ENCODE assay signal across 10 cellular contexts in genomic region chr2:156147594-156148330, GRCh38.
A peak's percentile ranks its signal among the peaks of the same experiment; 100 is the strongest.
DNase-seq lines count a peak whose midpoint lies in the region; ATAC-seq lines count a peak whose summit lies in the region.
"Had no signal": no experiment of that assay in that cellular context is flagged by ENCODE, and none has a peak within 500 bp of the region (broad histone marks: within the 10 kb centered on the region; RNA-seq: fewer than 3 reads in every experiment).

No MANE protein-coding gene starts in this region.

- DNase-seq in H4 (ENCODE audit: low spot score) (peak; percentile 20), glomerular visceral epithelial cell (ENCODE audit: extremely low spot score) (peak; percentile 6), NCI-H524 (lab: John Stamatoyannopoulos, UW) (no peak)
- no peak for DNase-seq in natural killer cell treated with Interleukin-12 subunit alpha and Interleukin-12 subunit beta and Interleukin-15 and Interleukin-18, amount 100 ng/mL, for 72 hours (ENCODE audit: low spot score)
- no peak for DNase-seq in activated T-helper 1 cell treated with anti-CD3 and anti-CD28 coated beads, Interleukin-12 subunit alpha, Interleukin-12 subunit beta, Interleukin-2, Interleukin-4 antibody, amounts not matched to agents 30 ng/mL and 10 ng/mL and 1 ng/mL, durations not matched to agents 14 hours and 24 hours and 36 hours (ENCODE audit: low spot score)
- no peak for DNase-seq in naive thymus-derived CD4-positive, alpha-beta T cell
- DNase-seq: stomach had no signal

- H3K4me1 ChIP-seq in naive thymus-derived CD4-positive, alpha-beta T cell (ENCODE audit: control insufficient read depth in 2 of 2, insufficient read depth in 2 of 2, low read length in 2 of 2): no peaks in the 10 kb centered on the region
- H3K4me1 ChIP-seq: stomach had no signal

- intact Hi-C loops in activated T-helper 1 cell treated with anti-CD3 and anti-CD28 coated beads, Interleukin-12 subunit alpha, Interleukin-12 subunit beta, Interleukin-2, Interleukin-4 antibody, amounts not matched to agents 30 ng/mL and 10 ng/mL and 1 ng/mL, durations not matched to agents 14 hours and 24 hours and 36 hours (cut with micrococcal nuclease): no loop called here
- intact Hi-C loops in naive thymus-derived CD4-positive, alpha-beta T cell (cut with micrococcal nuclease): no loop called here

- no peak overlapping the region for H3K4me3 ChIP-seq in naive thymus-derived CD4-positive, alpha-beta T cell (ENCODE audit: low read length)
- H3K4me3 ChIP-seq: lung, stomach had no signal

- no peak overlapping the region for H3K27ac Mint-ChIP-seq in natural killer cell treated with Interleukin-12 subunit alpha and Interleukin-12 subunit beta and Interleukin-15 and Interleukin-18, amount 100 ng/mL, for 72 hours
- H3K27ac Mint-ChIP-seq in activated T-helper 1 cell treated with anti-CD3 and anti-CD28 coated beads, Interleukin-12 subunit alpha, Interleukin-12 subunit beta, Interleukin-2, Interleukin-4 antibody, amounts not matched to agents 30 ng/mL and 10 ng/mL and 1 ng/mL, durations not matched to agents 14 hours and 24 hours and 36 hours: no peak overlapping the region
- H3K27ac Mint-ChIP-seq in naive thymus-derived CD4-positive, alpha-beta T cell: no peak overlapping the region

- no peak overlapping the region for H3K27ac ChIP-seq in naive thymus-derived CD4-positive, alpha-beta T cell (ENCODE audit: low read depth, low read length)
- H3K27ac ChIP-seq: stomach had no signal

- no peaks in the 10 kb centered on the region for H3K4me1 Mint-ChIP-seq in natural killer cell treated with Interleukin-12 subunit alpha and Interleukin-12 subunit beta and Interleukin-15 and Interleukin-18, amount 100 ng/mL, for 72 hours (ENCODE audit: low read depth in 2 of 2)
- H3K4me1 Mint-ChIP-seq in activated T-helper 1 cell treated with anti-CD3 and anti-CD28 coated beads, Interleukin-12 subunit alpha, Interleukin-12 subunit beta, Interleukin-2, Interleukin-4 antibody, amounts not matched to agents 30 ng/mL and 10 ng/mL and 1 ng/mL, durations not matched to agents 14 hours and 24 hours and 36 hours (ENCODE audit: low read depth): no peaks in the 10 kb centered on the region
- no peaks in the 10 kb centered on the region for H3K4me1 Mint-ChIP-seq in naive thymus-derived CD4-positive, alpha-beta T cell

- no peaks in the 10 kb centered on the region for H3K36me3 Mint-ChIP-seq in natural killer cell treated with Interleukin-12 subunit alpha and Interleukin-12 subunit beta and Interleukin-15 and Interleukin-18, amount 100 ng/mL, for 72 hours
- H3K36me3 Mint-ChIP-seq in activated T-helper 1 cell treated with anti-CD3 and anti-CD28 coated beads, Interleukin-12 subunit alpha, Interleukin-12 subunit beta, Interleukin-2, Interleukin-4 antibody, amounts not matched to agents 30 ng/mL and 10 ng/mL and 1 ng/mL, durations not matched to agents 14 hours and 24 hours and 36 hours (ENCODE audit: low read depth): no peaks in the 10 kb centered on the region
- H3K36me3 Mint-ChIP-seq in naive thymus-derived CD4-positive, alpha-beta T cell: no peaks in the 10 kb centered on the region

- H3K36me3 ChIP-seq in naive thymus-derived CD4-positive, alpha-beta T cell (ENCODE audit: control insufficient read depth in 2 of 3, insufficient read depth in 3 of 3, low read length in 3 of 3): no peaks in the 10 kb centered on the region
- H3K36me3 ChIP-seq: stomach had no signal

- POLR2A ChIA-PET in naive thymus-derived CD4-positive, alpha-beta T cell (lab: Charles Lee): no interaction called here

- CTCF ChIA-PET in naive thymus-derived CD4-positive, alpha-beta T cell (lab: Charles Lee): no interaction called here

- H3K4me3 Mint-ChIP-seq in natural killer cell treated with Interleukin-12 subunit alpha and Interleukin-12 subunit beta and Interleukin-15 and Interleukin-18, amount 100 ng/mL, for 72 hours: no peak overlapping the region
- H3K4me3 Mint-ChIP-seq in activated T-helper 1 cell treated with anti-CD3 and anti-CD28 coated beads, Interleukin-12 subunit alpha, Interleukin-12 subunit beta, Interleukin-2, Interleukin-4 antibody, amounts not matched to agents 30 ng/mL and 10 ng/mL and 1 ng/mL, durations not matched to agents 14 hours and 24 hours and 36 hours: no peak overlapping the region
- H3K4me3 Mint-ChIP-seq in naive thymus-derived CD4-positive, alpha-beta T cell: no peak overlapping the region

- no peaks in the 10 kb centered on the region for H3K9me3 ChIP-seq in naive thymus-derived CD4-positive, alpha-beta T cell (ENCODE audit: control insufficient read depth in 2 of 3, low read length in 3 of 3)
- H3K9me3 ChIP-seq: stomach had no signal

- peak; percentile 85 for ATAC-seq in GM18870 (IDR thresholded peaks at IDR 0.05; ENCODE audit: unreplicated experiment)
- ATAC-seq in HG03520 (IDR thresholded peaks at IDR 0.05; ENCODE audit: unreplicated experiment): peak; percentile 93
- no peak for ATAC-seq in natural killer cell treated with Interleukin-12 subunit alpha and Interleukin-12 subunit beta and Interleukin-15 and Interleukin-18, amount 100 ng/mL, for 72 hours
- ATAC-seq in naive thymus-derived CD4-positive, alpha-beta T cell: no peak

- H3K9me3 Mint-ChIP-seq in natural killer cell treated with Interleukin-12 subunit alpha and Interleukin-12 subunit beta and Interleukin-15 and Interleukin-18, amount 100 ng/mL, for 72 hours: no peaks in the 10 kb centered on the region
- H3K9me3 Mint-ChIP-seq in activated T-helper 1 cell treated with anti-CD3 and anti-CD28 coated beads, Interleukin-12 subunit alpha, Interleukin-12 subunit beta, Interleukin-2, Interleukin-4 antibody, amounts not matched to agents 30 ng/mL and 10 ng/mL and 1 ng/mL, durations not matched to agents 14 hours and 24 hours and 36 hours: no peaks in the 10 kb centered on the region
- peaks cover 0 to 3% (median 0%) of the 10 kb centered on the region in 11 donors for H3K9me3 Mint-ChIP-seq in naive thymus-derived CD4-positive, alpha-beta T cell

- H3K27me3 Mint-ChIP-seq in natural killer cell treated with Interleukin-12 subunit alpha and Interleukin-12 subunit beta and Interleukin-15 and Interleukin-18, amount 100 ng/mL, for 72 hours: peaks cover 0 to under 1% of the 10 kb centered on the region in 2 donors
- no peaks in the 10 kb centered on the region for H3K27me3 Mint-ChIP-seq in activated T-helper 1 cell treated with anti-CD3 and anti-CD28 coated beads, Interleukin-12 subunit alpha, Interleukin-12 subunit beta, Interleukin-2, Interleukin-4 antibody, amounts not matched to agents 30 ng/mL and 10 ng/mL and 1 ng/mL, durations not matched to agents 14 hours and 24 hours and 36 hours (ENCODE audit: insufficient read depth)
- H3K27me3 Mint-ChIP-seq in naive thymus-derived CD4-positive, alpha-beta T cell: peaks cover 0 to 10% (median 5%) of the 10 kb centered on the region in 5 donors

- no peaks in the 10 kb centered on the region for H3K27me3 ChIP-seq in naive thymus-derived CD4-positive, alpha-beta T cell (ENCODE audit: control insufficient read depth in 2 of 2, insufficient read depth in 2 of 2, low read length in 2 of 2)
- H3K27me3 ChIP-seq: stomach had no signal

Comparison
In these comparisons a context has a peak if more than half of its experiments do, and no peak if none do; other contexts are left out.
1. ATAC-seq: peak in GM18870 (single experiment) and HG03520 (single experiment); none in natural killer cell treated with Interleukin-12 subunit alpha and Interleukin-12 subunit beta and Interleukin-15 and Interleukin-18, amount 100 ng/mL, for 72 hours (0 of 2) and naive thymus-derived CD4-positive, alpha-beta T cell (single experiment).
2. DNase-seq: peak in H4 (single experiment) and glomerular visceral epithelial cell (single experiment); none in natural killer cell treated with Interleukin-12 subunit alpha and Interleukin-12 subunit beta and Interleukin-15 and Interleukin-18, amount 100 ng/mL, for 72 hours (single experiment), NCI-H524 (0 of 2), activated T-helper 1 cell treated with anti-CD3 and anti-CD28 coated beads, Interleukin-12 subunit alpha, Interleukin-12 subunit beta, Interleukin-2, Interleukin-4 antibody, amounts not matched to agents 30 ng/mL and 10 ng/mL and 1 ng/mL, durations not matched to agents 14 hours and 24 hours and 36 hours (single experiment) and naive thymus-derived CD4-positive, alpha-beta T cell (0 of 9).